8 cellular contexts compared by ENCODE assay signal in genomic region chr6:168060521-168060931, GRCh38. TPM values are rescaled to one million over a fixed set of nuclear protein-coding genes. Genes with fewer than 3 reads are reported as not detected.
DNase-seq lines count a peak whose midpoint lies in the region; ATAC-seq, FAIRE-seq and TF ChIP-seq lines count a peak whose summit lies in the region.

No MANE protein-coding gene starts in this region.

- H3K27me3 ChIP-seq in right cardiac atrium (ENCODE audit: control insufficient read depth, insufficient read depth) (no peaks in the 10 kb centered on the region), small intestine (ENCODE audit: control insufficient read depth in 2 of 2, insufficient read depth in 2 of 2, low read length in 2 of 2) (no peaks in the 10 kb centered on the region)

- CTCF ChIA-PET in HEK293T (lab: Yijun Ruan, JAX) = interaction anchor here (0.7 to 1.5 kb wide), 6 partner anchors 10 to 89 kb away, joined by 3 to 7 read pairs (median 4); no protein-coding TSS in a partner anchor

- H3K27ac ChIP-seq in VCaP = peak overlapping the region; percentile 65
- H3K27ac ChIP-seq in right cardiac atrium (ENCODE audit: low read length) = no peak overlapping the region
- no peak overlapping the region for H3K27ac ChIP-seq in small intestine (ENCODE audit: low read depth in 1 of 2, low read length in 1 of 2)

- H3K4me1 Mint-ChIP-seq in activated T-cell treated with anti-CD3 and anti-CD28 coated beads, Interleukin-2, amount 50 U/mL, for 72 hours (ENCODE audit: low read depth) = no peaks in the 10 kb centered on the region

- H3K9me3 ChIP-seq in right cardiac atrium (ENCODE audit: control insufficient read depth, low read length) (no peaks in the 10 kb centered on the region), small intestine (ENCODE audit: control insufficient read depth, low read depth) (no peaks in the 10 kb centered on the region)

- no peak overlapping the region for H3K4me3 Mint-ChIP-seq in activated T-cell treated with anti-CD3 and anti-CD28 coated beads, Interleukin-2, amount 50 U/mL, for 72 hours

- DNase-seq in HEK293T (ENCODE audit: extremely low spot score) (peak; percentile 48), right cardiac atrium (peak; percentile 72 to 84 (median 84)), small intestine (peak; percentile 62)
- DNase-seq in activated T-cell treated with anti-CD3 and anti-CD28 coated beads, Interleukin-2, amount 50 U/mL, for 72 hours = no peak
- DNase-seq in activated CD4-positive, CD25-positive, alpha-beta regulatory T cell (lab: John Stamatoyannopoulos, UW) = no peak

- peak; percentile 71 for TF ChIP-seq CTCF in VCaP (conservative IDR thresholded peaks at IDR 0.05)

- H3K4me3 ChIP-seq in right cardiac atrium (ENCODE audit: low read length) = no peak overlapping the region
- H3K4me3 ChIP-seq in small intestine (ENCODE audit: low read depth in 1 of 2, low read length in 2 of 2) = no peak overlapping the region

- ATAC-seq in right cardiac atrium (peak; percentile 59 to 64), HG02981 (IDR thresholded peaks at IDR 0.05; ENCODE audit: unreplicated experiment) (no peak), HG02798 (IDR thresholded peaks at IDR 0.05; ENCODE audit: poor library complexity, unreplicated experiment) (no peak)
- ATAC-seq in activated T-cell treated with anti-CD3 and anti-CD28 coated beads, Interleukin-2, amount 50 U/mL, for 72 hours (replicated peaks in 1 of 2) = no peak

- H3K9me3 Mint-ChIP-seq in activated T-cell treated with anti-CD3 and anti-CD28 coated beads, Interleukin-2, amount 50 U/mL, for 72 hours = no peaks in the 10 kb centered on the region

- H3K36me3 ChIP-seq in small intestine (ENCODE audit: control insufficient read depth in 2 of 2, insufficient read depth in 2 of 2, low read length in 2 of 2) = no peaks in the 10 kb centered on the region

- POLR2A ChIA-PET in HEK293T (lab: Yijun Ruan, JAX) = no interaction called here

- FAIRE-seq in small intestine (lab: Jason Lieb, UNC) = no peak

- H3K4me1 ChIP-seq in right cardiac atrium (ENCODE audit: control insufficient read depth, insufficient read depth, low read length) (no peaks in the 10 kb centered on the region), small intestine (ENCODE audit: control insufficient read depth in 2 of 2, insufficient read depth in 1 of 2, low read depth in 1 of 2, low read length in 1 of 2) (no peaks in the 10 kb centered on the region)

- intact Hi-C loops in right cardiac atrium (cut with DNase I) = no loop called here

- WGBS in right cardiac atrium = 48% methylated on average over 12 of the region's 12 CpGs
- 54 to 60% (median 57%) methylated on average over 12 of the region's 12 CpGs for WGBS in small intestine, 3 donors

- no peak overlapping the region for H3K27ac Mint-ChIP-seq in activated T-cell treated with anti-CD3 and anti-CD28 coated beads, Interleukin-2, amount 50 U/mL, for 72 hours

- H3K36me3 Mint-ChIP-seq in activated T-cell treated with anti-CD3 and anti-CD28 coated beads, Interleukin-2, amount 50 U/mL, for 72 hours (ENCODE audit: insufficient read depth in 2 of 2) = no peaks in the 10 kb centered on the region

- no peaks in the 10 kb centered on the region for H3K27me3 Mint-ChIP-seq in activated T-cell treated with anti-CD3 and anti-CD28 coated beads, Interleukin-2, amount 50 U/mL, for 72 hours (ENCODE audit: low read depth)

TF ChIP-seq in HEK293T, 16 proteins besides CTCF, POLR2A, EP300 and RAD21:
- TF ChIP-seq ELF4 (IDR thresholded peaks at IDR 0.05) (no peak), SUZ12 (IDR thresholded peaks at IDR 0.05) (no peak), FOXA1 (IDR thresholded peaks at IDR 0.05) (no peak), FOXK2 (IDR thresholded peaks at IDR 0.05) (no peak), ARNT (IDR thresholded peaks at IDR 0.05) (no peak), HDGF (IDR thresholded peaks at IDR 0.05; ENCODE audit: borderline replicate concordance) (no peak), FOXM1 (IDR thresholded peaks at IDR 0.05; ENCODE audit: borderline replicate concordance) (no peak), NFRKB (IDR thresholded peaks at IDR 0.05) (no peak), PKNOX1 (IDR thresholded peaks at IDR 0.05) (no peak), BHLHE40 (IDR thresholded peaks at IDR 0.05; ENCODE audit: borderline replicate concordance) (no peak), CTBP1 (IDR thresholded peaks at IDR 0.05; ENCODE audit: borderline replicate concordance) (no peak), L3MBTL2 (conservative IDR thresholded peaks at IDR 0.05) (no peak), SP1 (IDR thresholded peaks at IDR 0.05) (no peak), ZNF384 (IDR thresholded peaks at IDR 0.05) (no peak), LEF1 (IDR thresholded peaks at IDR 0.05; ENCODE audit: borderline replicate concordance) (no peak), TARDBP (IDR thresholded peaks at IDR 0.05) (no peak)

RNA-seq across cellular contexts. Expression of gene FRMD1, which starts 18.5 kb away (rescaled TPM):
- total RNA-seq in right cardiac atrium = under 1 TPM in 1 of 4 donors, not detected in 3; 0.31 TPM
- 0.07 TPM for polyA plus RNA-seq in right cardiac atrium
- polyA plus RNA-seq in small intestine = 1 to 10 TPM in 2 of 3 donors, under 1 TPM in 1; 0.15 to 1.6 (median 1.1) TPM
- total RNA-seq in activated T-cell treated with anti-CD3 and anti-CD28 coated beads, Interleukin-2, amount 50 U/mL, for 72 hours = under 1 TPM; 0.05 to 0.09 TPM

Comparison
In these comparisons a context has a peak if more than half of its experiments do, and no peak if none do; other contexts are left out.
1. DNase-seq: peak in HEK293T (single experiment), right cardiac atrium (3 of 3) and small intestine (single experiment); none in activated T-cell treated with anti-CD3 and anti-CD28 coated beads, Interleukin-2, amount 50 U/mL, for 72 hours (0 of 2) and activated CD4-positive, CD25-positive, alpha-beta regulatory T cell (0 of 4).
2. ATAC-seq: peak in right cardiac atrium (2 of 2); none in HG02981 (single experiment), activated T-cell treated with anti-CD3 and anti-CD28 coated beads, Interleukin-2, amount 50 U/mL, for 72 hours (0 of 2) and HG02798 (single experiment).